Comparison of ENCODE assay signal across 26 cellular contexts in the genomic region with DNA sequence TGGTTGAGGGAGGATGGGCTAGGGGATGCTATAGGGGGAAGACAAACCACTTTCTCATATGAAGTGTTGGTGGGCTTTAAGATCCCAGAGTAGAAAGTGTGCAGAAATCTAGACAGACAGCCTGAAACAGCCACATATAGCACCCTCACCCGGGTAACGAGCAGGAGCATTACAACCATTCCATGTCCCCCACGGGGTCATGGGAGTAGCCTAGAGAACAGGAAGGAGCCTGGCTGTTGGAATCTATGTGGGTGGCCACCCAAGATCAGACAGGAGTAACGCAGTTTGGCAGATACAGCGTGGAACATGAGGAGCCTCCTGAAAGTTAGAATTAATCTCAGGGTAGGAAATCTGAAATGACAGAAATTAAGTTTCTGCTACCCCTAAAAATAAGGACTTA.
A peak's percentile ranks its signal among the peaks of the same experiment; 100 is the strongest.
DNase-seq lines count a peak whose midpoint lies in the region; ATAC-seq and TF ChIP-seq lines count a peak whose summit lies in the region.
"Had no signal": no experiment of that assay in that cellular context is flagged by ENCODE, and none has a peak within 500 bp of the region (broad histone marks: within the 10 kb centered on the region; RNA-seq: fewer than 3 reads in every experiment).

No MANE protein-coding gene starts in this region.

- no peak overlapping the region for H3K23ac ChIP-seq in neuronal stem cell (ENCODE audit: low read depth, low read length, poor library complexity)

- POLR2A ChIA-PET in WTC11 (lab: Charles Lee) = no interaction called here

- TF ChIP-seq CTCF in WTC11 (IDR thresholded peaks at IDR 0.05) (no peak), esophagus squamous epithelium (IDR thresholded peaks at IDR 0.05) (no peak), tibial nerve (IDR thresholded peaks at IDR 0.05) (no peak), heart right ventricle (IDR thresholded peaks at IDR 0.05) (no peak)

- no peak overlapping the region for H2BK120ac ChIP-seq in neuronal stem cell (ENCODE audit: low read depth, low read length)

- peak overlapping the region; percentile 45 for H2AFZ ChIP-seq in neuronal stem cell (ENCODE audit: low read length)
- H2AFZ ChIP-seq: GM23248 had no signal

- no peak overlapping the region for H3K4me3 Mint-ChIP-seq in WTC11
- H3K4me3 Mint-ChIP-seq in stimulated activated naive CD8-positive, alpha-beta T cell treated with anti-CD3 and anti-CD28 coated beads, Interleukin-15, amount 100 ng/mL, for 72 hours = no peak overlapping the region
- H3K4me3 Mint-ChIP-seq: activated B cell treated with CpG ODN at 0.5 μM for 24 hours; activated naive CD4-positive, alpha-beta T cell treated with anti-CD3 and anti-CD28 coated beads, Interleukin-2, amount 50 U/mL, for 24 hours; activated T-helper 17 cell treated with anti-CD3 and anti-CD28 coated beads, Interleukin-2, amount 50 U/mL, for 72 hours had no signal

- no peaks in the 10 kb centered on the region for H3K27me3 ChIP-seq in esophagus squamous epithelium
- H3K27me3 ChIP-seq in neuronal stem cell (ENCODE audit: control insufficient read depth in 3 of 3, insufficient read depth in 3 of 3, low read depth in 1 of 3, low read length in 3 of 3) = no peaks in the 10 kb centered on the region
- H3K27me3 ChIP-seq in tibial nerve = no peaks in the 10 kb centered on the region
- no peaks in the 10 kb centered on the region for H3K27me3 ChIP-seq in heart right ventricle
- H3K27me3 ChIP-seq: testis had no signal

- no peaks in the 10 kb centered on the region for H3K36me3 Mint-ChIP-seq in WTC11
- H3K36me3 Mint-ChIP-seq: activated naive CD4-positive, alpha-beta T cell treated with anti-CD3 and anti-CD28 coated beads, Interleukin-2, amount 50 U/mL, for 24 hours had no signal

- no peaks in the 10 kb centered on the region for H3K9me3 ChIP-seq in esophagus squamous epithelium
- H3K9me3 ChIP-seq in neuronal stem cell (replicated peaks in 1 of 2; ENCODE audit: control insufficient read depth in 2 of 2, insufficient read depth in 1 of 2, low read depth in 1 of 2, low read length in 2 of 2) = peaks cover 0 to 2% of the 10 kb centered on the region in 2 donors
- no peaks in the 10 kb centered on the region for H3K9me3 ChIP-seq in tibial nerve
- peaks cover 0 to 5% (median 0%) of the 10 kb centered on the region in 11 donors for H3K9me3 ChIP-seq in heart right ventricle
- H3K9me3 ChIP-seq: testis had no signal

- 51 to 68% methylated on average over 5 of the region's 5 CpGs for WGBS in esophagus squamous epithelium, 2 donors
- WGBS in neuronal stem cell (ENCODE audit: extremely low coverage in 2 of 2, insufficient read length in 2 of 2, insufficient replicate concordance in 1 of 2), 2 donors = no CpG with 5 or more reads among the region's 5 CpGs
- WGBS in tibial nerve, 2 donors = 18 to 21% methylated on average over 5 of the region's 5 CpGs
- 56 to 59% methylated on average over 5 of the region's 5 CpGs for whole genome bisulfite sequencing in heart right ventricle, 2 donors

- H3K9me3 Mint-ChIP-seq in WTC11 = peaks cover 14% of the 10 kb centered on the region
- no peaks in the 10 kb centered on the region for H3K9me3 Mint-ChIP-seq in stimulated activated naive CD8-positive, alpha-beta T cell treated with anti-CD3 and anti-CD28 coated beads, Interleukin-15, amount 100 ng/mL, for 72 hours
- H3K9me3 Mint-ChIP-seq: activated B cell treated with CpG ODN at 0.5 μM for 24 hours; activated naive CD4-positive, alpha-beta T cell treated with anti-CD3 and anti-CD28 coated beads, Interleukin-2, amount 50 U/mL, for 24 hours; activated T-helper 17 cell treated with anti-CD3 and anti-CD28 coated beads, Interleukin-2, amount 50 U/mL, for 72 hours had no signal

- H3K36me3 ChIP-seq in esophagus squamous epithelium (no peaks in the 10 kb centered on the region), neuronal stem cell (replicated peaks in 1 of 2; ENCODE audit: control insufficient read depth in 2 of 2, insufficient read depth in 2 of 2, low read length in 2 of 2) (no peaks in the 10 kb centered on the region), tibial nerve (no peaks in the 10 kb centered on the region), heart right ventricle (no peaks in the 10 kb centered on the region)

- H2BK15ac ChIP-seq in neuronal stem cell (ENCODE audit: low read length) = no peak overlapping the region

- intact Hi-C loops in esophagus squamous epithelium (cut with DNase I) = no loop called here
- intact Hi-C loops in heart right ventricle (cut with DNase I) = no loop called here
- intact Hi-C loops in Right ventricle myocardium superior (cut with DNase I) = no loop called here

- H3K27ac ChIP-seq in esophagus squamous epithelium (peak overlapping the region; percentile 41 to 66 (median 44)), neuronal stem cell (replicated peaks; ENCODE audit: low read length) (no peak overlapping the region), tibial nerve (peak overlapping the region in 3 of 4 donors; percentile 13 to 76 (median 71)), heart right ventricle (no peak overlapping the region)
- H3K27ac ChIP-seq: GM23248 had no signal

- H3K4me3 ChIP-seq in esophagus squamous epithelium (no peak overlapping the region), neuronal stem cell (ENCODE audit: low read length in 2 of 2) (no peak overlapping the region), tibial nerve (no peak overlapping the region), heart right ventricle (no peak overlapping the region)
- H3K4me3 ChIP-seq: GM23248, lung, skin epidermis, testis had no signal

- H3K9ac ChIP-seq in neuronal stem cell (ENCODE audit: low read depth, low read length, poor library complexity) = no peak overlapping the region
- H3K9ac ChIP-seq: GM23248 had no signal

- CTCF ChIA-PET in WTC11 (lab: Charles Lee) = interaction anchor here (1.0 kb wide), 1 partner anchor 170 kb away, joined by 3 read pairs; no protein-coding TSS in a partner anchor

- ATAC-seq in WTC11 = no peak
- no peak for ATAC-seq in GM18868 (IDR thresholded peaks at IDR 0.05; ENCODE audit: unreplicated experiment)
- ATAC-seq in heart right ventricle = no peak
- ATAC-seq in stimulated activated naive CD8-positive, alpha-beta T cell treated with anti-CD3 and anti-CD28 coated beads, Interleukin-15, amount 100 ng/mL, for 72 hours = no peak
- no peak for ATAC-seq in Right ventricle myocardium superior (ENCODE audit: poor library complexity)
- ATAC-seq: activated T-helper 17 cell treated with anti-CD3 and anti-CD28 coated beads, Interleukin-2, amount 50 U/mL, for 72 hours had no signal

- no peak overlapping the region for H3K18ac ChIP-seq in neuronal stem cell (ENCODE audit: low read length)

- H3K4me1 ChIP-seq in esophagus squamous epithelium (peaks cover 0 to 55% (median 18%) of the 10 kb centered on the region in 3 donors), neuronal stem cell (ENCODE audit: control insufficient read depth in 2 of 2, insufficient read depth in 1 of 2, low read depth in 1 of 2, low read length in 2 of 2) (peaks cover 2 to 11% of the 10 kb centered on the region in 2 donors), tibial nerve (peaks cover 0 to 43% (median 6%) of the 10 kb centered on the region in 4 donors), heart right ventricle (peaks cover 0 to 10% (median 0%) of the 10 kb centered on the region in 9 donors)
- H3K4me1 ChIP-seq: testis had no signal

- no peak overlapping the region for H2AK5ac ChIP-seq in neuronal stem cell (ENCODE audit: low read depth, low read length)

- H3K4ac ChIP-seq in neuronal stem cell (ENCODE audit: low read length) = no peak overlapping the region

- H4K91ac ChIP-seq in neuronal stem cell (ENCODE audit: low read depth, low read length, poor library complexity) = no peak overlapping the region

- peaks cover 27% of the 10 kb centered on the region for H3K4me1 Mint-ChIP-seq in WTC11
- H3K4me1 Mint-ChIP-seq in stimulated activated naive CD8-positive, alpha-beta T cell treated with anti-CD3 and anti-CD28 coated beads, Interleukin-15, amount 100 ng/mL, for 72 hours = no peaks in the 10 kb centered on the region
- H3K4me1 Mint-ChIP-seq: activated B cell treated with CpG ODN at 0.5 μM for 24 hours; activated naive CD4-positive, alpha-beta T cell treated with anti-CD3 and anti-CD28 coated beads, Interleukin-2, amount 50 U/mL, for 24 hours; activated T-helper 17 cell treated with anti-CD3 and anti-CD28 coated beads, Interleukin-2, amount 50 U/mL, for 72 hours had no signal

- H3K4me2 ChIP-seq in neuronal stem cell (ENCODE audit: insufficient read depth, low read length, poor library complexity, severe bottlenecking) = no peak overlapping the region

- H3K27ac Mint-ChIP-seq in WTC11 = 0 out of 2 replicates have a peak overlapping the region, but pooled peaks have one; percentile 5
- no peak overlapping the region for H3K27ac Mint-ChIP-seq in stimulated activated naive CD8-positive, alpha-beta T cell treated with anti-CD3 and anti-CD28 coated beads, Interleukin-15, amount 100 ng/mL, for 72 hours
- H3K27ac Mint-ChIP-seq: activated B cell treated with CpG ODN at 0.5 μM for 24 hours; activated naive CD4-positive, alpha-beta T cell treated with anti-CD3 and anti-CD28 coated beads, Interleukin-2, amount 50 U/mL, for 24 hours; activated T-helper 17 cell treated with anti-CD3 and anti-CD28 coated beads, Interleukin-2, amount 50 U/mL, for 72 hours had no signal

- no peak overlapping the region for H2BK12ac ChIP-seq in neuronal stem cell (ENCODE audit: low read length)

- DNase-seq in WTC11 (ENCODE audit: low spot score) (no peak), esophagus squamous epithelium (lab: John Stamatoyannopoulos, UW) (no peak), neuronal stem cell (ENCODE audit: low spot score) (no peak), tibial nerve (ENCODE audit: low spot score in 2 of 2) (no peak), heart right ventricle (no peak), Right ventricle myocardium superior (no peak)
- DNase-seq in stimulated activated naive CD8-positive, alpha-beta T cell treated with anti-CD3 and anti-CD28 coated beads, Interleukin-15, amount 100 ng/mL, for 72 hours = no peak
- DNase-seq: activated B cell treated with CpG ODN at 0.5 μM for 24 hours; activated CD4-positive, alpha-beta T cell treated with anti-CD3 and anti-CD28 coated beads, Interleukin-2, amount 50 U/mL, for 4 hours; activated CD8-positive, alpha-beta memory T cell treated with anti-CD3 and anti-CD28 coated beads, Interleukin-2, amount 50 U/mL, for 4 hours; C1 segment of cervical spinal cord; Calu3; foreskin fibroblast; GM23248; NCI-H1105; NCI-H2029; NCI-H2227 treated with DMSO at 0.1 percent for 48 hours; NCI-H748 treated with DMSO at 0.1 percent for 48 hours; stimulated activated CD4-positive, alpha-beta T cell treated with anti-CD3 and anti-CD28 coated beads, Interleukin-2, amount 100 ng/mL, for 24 hours; T-helper 9 cell; testis had no signal

- H3K79me1 ChIP-seq in neuronal stem cell (ENCODE audit: low read depth, low read length) = no peaks in the 10 kb centered on the region

- TF ChIP-seq POLR2A in esophagus squamous epithelium (IDR thresholded peaks at IDR 0.05) (no peak), tibial nerve (IDR thresholded peaks at IDR 0.05) (no peak)

- H2BK5ac ChIP-seq in neuronal stem cell (ENCODE audit: low read length) = no peak overlapping the region

- TF ChIP-seq EP300 in tibial nerve (IDR thresholded peaks at IDR 0.05) = no peak

- H3K14ac ChIP-seq in neuronal stem cell (ENCODE audit: low read length) = no peak overlapping the region

- H3K27me3 Mint-ChIP-seq in WTC11 (ENCODE audit: low read depth) = no peaks in the 10 kb centered on the region
- peaks cover 41% of the 10 kb centered on the region for H3K27me3 Mint-ChIP-seq in stimulated activated naive CD8-positive, alpha-beta T cell treated with anti-CD3 and anti-CD28 coated beads, Interleukin-15, amount 100 ng/mL, for 72 hours

- no peak overlapping the region for H4K8ac ChIP-seq in neuronal stem cell (ENCODE audit: low read depth, low read length)

Comparison
In these comparisons a context has a peak if more than half of its experiments do, and no peak if none do; other contexts are left out.
1. H3K27ac ChIP-seq: peak in esophagus squamous epithelium (4 of 4) and tibial nerve (3 of 4); none in neuronal stem cell (single experiment) and heart right ventricle (0 of 10).